In the genomic region with DNA sequence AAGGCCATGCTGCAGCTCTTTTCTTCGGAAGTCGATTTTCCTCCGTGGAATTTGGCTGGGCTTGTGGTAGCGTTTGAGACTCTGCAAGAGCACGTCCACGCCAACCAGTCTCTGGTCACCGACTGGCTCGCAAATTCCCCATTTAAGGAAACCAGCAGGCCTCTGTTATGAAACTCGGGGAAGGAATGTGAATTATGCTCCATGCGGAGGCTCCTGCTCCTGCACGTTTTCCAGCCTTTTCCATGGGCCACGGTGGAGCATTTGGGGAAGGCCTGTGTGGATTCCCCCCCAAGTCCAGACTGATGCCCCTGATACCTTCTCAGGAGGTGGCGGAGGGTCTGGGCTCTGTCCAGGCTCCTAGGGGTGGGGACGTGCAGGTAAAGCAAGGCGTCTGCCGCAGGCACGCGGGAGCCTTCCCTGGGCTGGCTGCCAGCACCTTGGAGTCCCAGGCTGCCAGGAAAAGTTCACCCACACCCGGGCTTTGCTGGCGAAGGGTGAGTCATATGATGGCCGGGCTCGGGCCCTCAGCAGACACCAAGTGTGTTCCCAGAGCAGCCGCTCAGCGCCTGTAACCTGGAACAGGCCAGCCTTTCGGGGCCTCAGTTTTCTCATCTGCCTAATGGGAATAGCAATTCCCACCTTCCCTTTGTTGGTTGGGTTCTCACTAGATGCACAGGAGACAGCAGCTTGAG, we compare ENCODE assay signal across 8 cellular contexts. TPM values are rescaled to one million over a fixed set of nuclear protein-coding genes. Genes with fewer than 3 reads are reported as not detected.
DNase-seq lines count a peak whose midpoint lies in the region; ATAC-seq lines count a peak whose summit lies in the region.

No MANE protein-coding gene starts in this region.

- H3K9me3 ChIP-seq in muscle layer of colon (ENCODE audit: low read length), result no peaks in the 10 kb centered on the region

- no peak overlapping the region for H3K27ac Mint-ChIP-seq in activated naive CD8-positive, alpha-beta T cell treated with anti-CD3 and anti-CD28 coated beads, Interleukin-2, amount 50 U/mL, for 24 hours

- peak overlapping the region; percentile 12 for H3K9ac ChIP-seq in muscle layer of colon (ENCODE audit: low read length)

- H3K79me2 ChIP-seq in ACC112 (ENCODE audit: control insufficient read depth, insufficient read depth, low read length, unreplicated experiment), result no peaks in the 10 kb centered on the region

- no peak overlapping the region for H3K4me3 Mint-ChIP-seq in activated naive CD8-positive, alpha-beta T cell treated with anti-CD3 and anti-CD28 coated beads, Interleukin-2, amount 50 U/mL, for 24 hours

- no peaks in the 10 kb centered on the region for H3K9me3 Mint-ChIP-seq in activated naive CD8-positive, alpha-beta T cell treated with anti-CD3 and anti-CD28 coated beads, Interleukin-2, amount 50 U/mL, for 24 hours

- peak overlapping the region; percentile 65 for H3K4me3 ChIP-seq in ACC112 (ENCODE audit: low read depth, low read length)
- H3K4me3 ChIP-seq in muscle layer of colon (ENCODE audit: low read depth in 1 of 2, low read length in 2 of 2), result peak overlapping the region in 1 of 2 donors; percentile 23

- H3K4me1 ChIP-seq in ACC112 (ENCODE audit: control insufficient read depth, insufficient read depth, low read length, unreplicated experiment), result peaks cover 16% of the 10 kb centered on the region
- H3K4me1 ChIP-seq in muscle layer of colon (ENCODE audit: insufficient read depth, low read length), result peaks cover 84% of the 10 kb centered on the region

- H3K36me3 Mint-ChIP-seq in activated naive CD8-positive, alpha-beta T cell treated with anti-CD3 and anti-CD28 coated beads, Interleukin-2, amount 50 U/mL, for 24 hours (ENCODE audit: low read depth), result peaks cover 1% of the 10 kb centered on the region

- H3K36me3 ChIP-seq in ACC112 (ENCODE audit: insufficient read depth, low read length) (no peaks in the 10 kb centered on the region), muscle layer of colon (ENCODE audit: insufficient read depth, low read length) (peaks cover 20% of the 10 kb centered on the region)

- no peaks in the 10 kb centered on the region for H3K27me3 Mint-ChIP-seq in activated naive CD8-positive, alpha-beta T cell treated with anti-CD3 and anti-CD28 coated beads, Interleukin-2, amount 50 U/mL, for 24 hours

- peak; percentile 91 for ATAC-seq in esophagus mucosa
- ATAC-seq in activated naive CD8-positive, alpha-beta T cell treated with anti-CD3 and anti-CD28 coated beads, Interleukin-2, amount 50 U/mL, for 24 hours, result no peak
- no peak for ATAC-seq in HG03521 (IDR thresholded peaks at IDR 0.05; ENCODE audit: unreplicated experiment)
- ATAC-seq in GM21390 (IDR thresholded peaks at IDR 0.05; ENCODE audit: unreplicated experiment), result no peak

- H3K4me1 Mint-ChIP-seq in activated naive CD8-positive, alpha-beta T cell treated with anti-CD3 and anti-CD28 coated beads, Interleukin-2, amount 50 U/mL, for 24 hours, result no peaks in the 10 kb centered on the region

- H2AFZ ChIP-seq in ACC112 (ENCODE audit: low read length, unreplicated experiment), result peak overlapping the region; percentile 31

- H3K27ac ChIP-seq in ACC112 (ENCODE audit: low read depth, low read length), result peak overlapping the region; percentile 45; the same call in 1 of the 2 replicates
- peak overlapping the region; percentile 84 for H3K27ac ChIP-seq in muscle layer of colon (ENCODE audit: low read depth, low read length)

- DNase-seq in NCI-H226, result peak; percentile 92
- no peak for DNase-seq in activated naive CD4-positive, alpha-beta T cell (lab: John Stamatoyannopoulos, UW)
- DNase-seq in activated naive CD8-positive, alpha-beta T cell treated with anti-CD3 and anti-CD28 coated beads, Interleukin-2, amount 50 U/mL, for 24 hours, result no peak

- H3K27me3 ChIP-seq in ACC112 (ENCODE audit: insufficient read depth, low read length) (no peaks in the 10 kb centered on the region), muscle layer of colon (ENCODE audit: control insufficient read depth in 1 of 2, insufficient read depth in 2 of 2, low read length in 2 of 2) (no peaks in the 10 kb centered on the region)

RNA-seq across cellular contexts. Expression of a gene that starts 41.9 kb away (rescaled TPM):
- 15.9 TPM for total RNA-seq in esophagus mucosa
